In the genomic region with DNA sequence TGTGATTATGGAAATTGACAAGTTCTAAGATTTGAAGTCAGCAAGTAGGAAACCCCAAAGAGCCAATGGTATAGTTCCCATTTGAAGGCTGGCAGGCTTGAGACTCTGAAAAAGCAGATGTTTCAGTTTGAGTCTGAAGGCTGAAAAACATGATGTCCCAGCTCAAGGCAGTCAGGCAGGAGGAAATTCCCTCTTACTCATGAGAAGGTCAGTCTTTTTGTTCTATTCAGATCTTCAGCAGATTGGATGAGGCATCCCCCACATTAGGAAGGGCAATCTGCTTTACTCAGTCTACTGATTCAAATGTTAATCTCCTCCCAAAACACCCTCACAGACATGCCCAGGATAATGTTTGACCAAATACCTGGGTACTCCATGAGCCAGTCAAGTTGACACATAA, we compare ENCODE assay signal across 13 cellular contexts.
DNase-seq lines count a peak whose midpoint lies in the region; ATAC-seq and TF ChIP-seq lines count a peak whose summit lies in the region.
"Had no signal": no experiment of that assay in that cellular context is flagged by ENCODE, and none has a peak within 500 bp of the region (broad histone marks: within the 10 kb centered on the region; RNA-seq: fewer than 3 reads in every experiment).

No MANE protein-coding gene starts in this region.

- H4K20me1 ChIP-seq in OCI-LY3 (ENCODE audit: insufficient read depth, low read length), result no peaks in the 10 kb centered on the region

- H3K79me2 ChIP-seq in OCI-LY3 (ENCODE audit: low read length), result no peaks in the 10 kb centered on the region

- H3K36me3 ChIP-seq in OCI-LY3 (replicated peaks; ENCODE audit: low read depth, low read length) (peaks cover 2% of the 10 kb centered on the region), sigmoid colon (no peaks in the 10 kb centered on the region)

- no peaks in the 10 kb centered on the region for H3K27me3 Mint-ChIP-seq in stimulated activated naive CD8-positive, alpha-beta T cell treated with anti-CD3 and anti-CD28 coated beads, Interleukin-15, amount 100 ng/mL, for 72 hours
- peaks cover 0 to 5% (median 3%) of the 10 kb centered on the region in 3 donors for H3K27me3 Mint-ChIP-seq in immature natural killer cell (ENCODE audit: low read depth in 3 of 3)
- H3K27me3 Mint-ChIP-seq: CD4-positive, alpha-beta T cell; dendritic cell treated with granulocyte-macrophage colony-stimulating factor and Interleukin-4, amounts not matched to agents 40 ng/mL and 50 ng/mL, for 4 days; memory B cell had no signal

- no peak for TF ChIP-seq POLR2A in sigmoid colon (IDR thresholded peaks at IDR 0.05)

- peak overlapping the region; percentile 28 to 62 for H3K4me3 Mint-ChIP-seq in stimulated activated naive CD8-positive, alpha-beta T cell treated with anti-CD3 and anti-CD28 coated beads, Interleukin-15, amount 100 ng/mL, for 72 hours
- H3K4me3 Mint-ChIP-seq in immature natural killer cell, result no peak overlapping the region
- H3K4me3 Mint-ChIP-seq: CD4-positive, alpha-beta T cell; dendritic cell treated with granulocyte-macrophage colony-stimulating factor and Interleukin-4, amounts not matched to agents 40 ng/mL and 50 ng/mL, for 4 days; memory B cell had no signal

- peak overlapping the region; percentile 46 for H3K27ac ChIP-seq in OCI-LY3 (ENCODE audit: low read length)
- H3K27ac ChIP-seq in sigmoid colon, result no peak overlapping the region

- H3K4me1 ChIP-seq in OCI-LY3 (ENCODE audit: low read length), result peaks cover 27% of the 10 kb centered on the region
- H3K4me1 ChIP-seq in sigmoid colon, result no peaks in the 10 kb centered on the region

- peaks cover 21% of the 10 kb centered on the region for H3K4me1 Mint-ChIP-seq in stimulated activated naive CD8-positive, alpha-beta T cell treated with anti-CD3 and anti-CD28 coated beads, Interleukin-15, amount 100 ng/mL, for 72 hours
- H3K4me1 Mint-ChIP-seq in immature natural killer cell, result no peaks in the 10 kb centered on the region
- H3K4me1 Mint-ChIP-seq: memory B cell had no signal

- intact Hi-C loops in sigmoid colon (cut with DNase I), result no loop called here

- peak; percentile 87 for ATAC-seq in HG02763 (IDR thresholded peaks at IDR 0.05; ENCODE audit: unreplicated experiment)
- peak; percentile 91 for ATAC-seq in stimulated activated naive CD8-positive, alpha-beta T cell treated with anti-CD3 and anti-CD28 coated beads, Interleukin-15, amount 100 ng/mL, for 72 hours
- ATAC-seq: HCT116 had no signal

- H3K27me3 ChIP-seq in OCI-LY3 (ENCODE audit: low read depth, low read length) (no peaks in the 10 kb centered on the region), sigmoid colon (no peaks in the 10 kb centered on the region)

- H3K9ac ChIP-seq in OCI-LY3 (ENCODE audit: low read length), result no peak overlapping the region

- peak overlapping the region; percentile 28 to 49 for H3K27ac Mint-ChIP-seq in stimulated activated naive CD8-positive, alpha-beta T cell treated with anti-CD3 and anti-CD28 coated beads, Interleukin-15, amount 100 ng/mL, for 72 hours
- no peak overlapping the region for H3K27ac Mint-ChIP-seq in immature natural killer cell
- H3K27ac Mint-ChIP-seq: CD4-positive, alpha-beta T cell; dendritic cell treated with granulocyte-macrophage colony-stimulating factor and Interleukin-4, amounts not matched to agents 40 ng/mL and 50 ng/mL, for 4 days; memory B cell had no signal

- no peak for TF ChIP-seq EP300 in sigmoid colon (IDR thresholded peaks at IDR 0.05)

- H3K9me3 ChIP-seq in OCI-LY3 (ENCODE audit: insufficient read depth, low read length) (no peaks in the 10 kb centered on the region), sigmoid colon (no peaks in the 10 kb centered on the region)

- peak; percentile 1 to 9 for DNase-seq in stimulated activated CD4-positive, alpha-beta T cell treated with anti-CD3 and anti-CD28 coated beads, Interleukin-15, amount 100 ng/mL, for 48 hours (ENCODE audit: low read depth in 2 of 2)
- DNase-seq in stimulated activated CD4-positive, alpha-beta T cell treated with anti-CD3 and anti-CD28 coated beads, Interleukin-4, amount 100 ng/mL, for 24 hours, result no peak
- DNase-seq in stimulated activated naive CD8-positive, alpha-beta T cell treated with anti-CD3 and anti-CD28 coated beads, Interleukin-15, amount 100 ng/mL, for 72 hours, result peak; percentile 16 to 40
- DNase-seq in HK-2 (ENCODE audit: unreplicated experiment), result no peak
- DNase-seq in sigmoid colon, result no peak
- DNase-seq in immature natural killer cell, result no peak
- DNase-seq: CD4-positive, alpha-beta T cell; NCI-H510A treated with DMSO at 0.1 percent for 48 hours had no signal

- no peak overlapping the region for H3K4me3 ChIP-seq in OCI-LY3 (ENCODE audit: low read length)
- H3K4me3 ChIP-seq in sigmoid colon, result no peak overlapping the region

- no peaks in the 10 kb centered on the region for H3K36me3 Mint-ChIP-seq in immature natural killer cell
- H3K36me3 Mint-ChIP-seq: memory B cell had no signal

- no peak overlapping the region for H2AFZ ChIP-seq in OCI-LY3 (ENCODE audit: low read depth, low read length)

- TF ChIP-seq CTCF in OCI-LY3 (IDR thresholded peaks at IDR 0.05; ENCODE audit: low read depth, low read length), result no peak
- no peak for TF ChIP-seq CTCF in sigmoid colon (IDR thresholded peaks at IDR 0.05)

- H3K9me3 Mint-ChIP-seq in stimulated activated naive CD8-positive, alpha-beta T cell treated with anti-CD3 and anti-CD28 coated beads, Interleukin-15, amount 100 ng/mL, for 72 hours, result no peaks in the 10 kb centered on the region
- peaks cover 0 to 6% (median 0%) of the 10 kb centered on the region in 6 donors for H3K9me3 Mint-ChIP-seq in immature natural killer cell
- H3K9me3 Mint-ChIP-seq: CD4-positive, alpha-beta T cell; dendritic cell treated with granulocyte-macrophage colony-stimulating factor and Interleukin-4, amounts not matched to agents 40 ng/mL and 50 ng/mL, for 4 days; memory B cell had no signal

- H3K4me2 ChIP-seq in OCI-LY3 (ENCODE audit: low read length), result peak overlapping the region; percentile 18; the same call in 1 of the 2 replicates

Comparison
In these comparisons a context has a peak if more than half of its experiments do, and no peak if none do; other contexts are left out.
1. DNase-seq: peak in stimulated activated CD4-positive, alpha-beta T cell treated with anti-CD3 and anti-CD28 coated beads, Interleukin-15, amount 100 ng/mL, for 48 hours (2 of 2) and stimulated activated naive CD8-positive, alpha-beta T cell treated with anti-CD3 and anti-CD28 coated beads, Interleukin-15, amount 100 ng/mL, for 72 hours (2 of 2); none in stimulated activated CD4-positive, alpha-beta T cell treated with anti-CD3 and anti-CD28 coated beads, Interleukin-4, amount 100 ng/mL, for 24 hours (single experiment), HK-2 (single experiment), sigmoid colon (single experiment) and immature natural killer cell (0 of 3).
2. H3K27ac Mint-ChIP-seq: peak in stimulated activated naive CD8-positive, alpha-beta T cell treated with anti-CD3 and anti-CD28 coated beads, Interleukin-15, amount 100 ng/mL, for 72 hours (2 of 2); none in immature natural killer cell (0 of 6).
3. H3K4me3 Mint-ChIP-seq: peak in stimulated activated naive CD8-positive, alpha-beta T cell treated with anti-CD3 and anti-CD28 coated beads, Interleukin-15, amount 100 ng/mL, for 72 hours (2 of 2); none in immature natural killer cell (0 of 5).